ENCODE assay signal across 12 cellular contexts in the genomic region with DNA sequence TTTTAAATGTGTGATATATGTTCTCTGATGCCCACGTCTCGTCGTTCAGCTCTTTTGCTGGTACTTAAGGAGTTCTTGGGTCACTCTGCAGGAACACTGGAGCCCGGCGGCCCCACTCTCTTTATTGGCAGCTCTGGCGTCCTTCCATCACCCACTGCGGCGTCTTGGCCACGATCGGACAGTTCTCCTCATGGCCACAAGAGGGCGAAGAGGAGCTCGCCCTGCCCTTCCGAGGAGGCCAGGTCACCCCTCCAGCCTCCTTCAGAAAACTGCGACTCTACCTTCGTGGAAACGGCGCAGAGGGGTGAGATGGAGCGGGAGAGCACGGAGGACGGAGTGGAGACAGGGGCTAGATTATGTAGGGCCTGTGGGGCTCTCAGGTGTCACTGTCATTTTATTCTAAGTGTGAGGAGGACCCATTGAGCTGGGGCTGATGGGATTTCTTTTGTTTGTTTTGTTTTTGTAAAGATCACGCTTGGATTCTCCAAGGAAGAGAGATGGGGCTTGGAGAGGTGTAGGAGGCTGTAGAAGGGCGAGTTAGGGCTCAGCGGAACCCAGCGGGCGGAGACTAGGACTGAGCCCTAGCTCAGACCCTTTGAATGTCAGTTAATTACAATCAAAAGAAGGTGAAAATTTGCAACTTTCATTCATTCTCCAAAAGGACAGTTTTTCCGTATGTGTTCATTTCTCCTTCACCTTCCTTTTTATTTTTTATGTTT. TPM values are rescaled to one million over a fixed set of nuclear protein-coding genes. Genes with fewer than 3 reads are reported as not detected.
DNase-seq lines count a peak whose midpoint lies in the region; ATAC-seq and TF ChIP-seq lines count a peak whose summit lies in the region.
"Had no signal": no experiment of that assay in that cellular context is flagged by ENCODE, and none has a peak within 500 bp of the region (broad histone marks: within the 10 kb centered on the region; RNA-seq: fewer than 3 reads in every experiment).

No MANE protein-coding gene starts in this region.

- no peaks in the 10 kb centered on the region for H3K79me2 ChIP-seq in Loucy (ENCODE audit: insufficient read depth, low read length)

- no peaks in the 10 kb centered on the region for H3F3A ChIP-seq in Loucy (ENCODE audit: low read depth)

- H3K27ac Mint-ChIP-seq in activated CD4-positive, alpha-beta T cell treated with anti-CD3 and anti-CD28 coated beads, Interleukin-2, amount 10 ng/mL, durations not matched to agents 7 days and 5 days: no peak overlapping the region
- H3K27ac Mint-ChIP-seq in endodermal cell: no peak overlapping the region
- H3K27ac Mint-ChIP-seq: dendritic cell treated with granulocyte-macrophage colony-stimulating factor and Interleukin-4, amounts not matched to agents 40 ng/mL and 50 ng/mL, for 4 days; T-helper 2 cell treated with Interferon-gamma antibody and Interleukin-4, amounts not matched to agents 5 μg/mL and 100 μg/mL, for 36 hours had no signal

- H3K4me3 Mint-ChIP-seq in activated CD4-positive, alpha-beta T cell treated with anti-CD3 and anti-CD28 coated beads, Interleukin-2, amount 10 ng/mL, durations not matched to agents 7 days and 5 days: no peak overlapping the region
- H3K4me3 Mint-ChIP-seq in endodermal cell: peak overlapping the region; percentile 43
- H3K4me3 Mint-ChIP-seq: dendritic cell treated with granulocyte-macrophage colony-stimulating factor and Interleukin-4, amounts not matched to agents 40 ng/mL and 50 ng/mL, for 4 days; T-helper 2 cell treated with Interferon-gamma antibody and Interleukin-4, amounts not matched to agents 5 μg/mL and 100 μg/mL, for 36 hours had no signal

- no peak overlapping the region for H2AFZ ChIP-seq in Loucy (ENCODE audit: low read length)

- no peaks in the 10 kb centered on the region for H3K4me1 Mint-ChIP-seq in activated CD4-positive, alpha-beta T cell treated with anti-CD3 and anti-CD28 coated beads, Interleukin-2, amount 10 ng/mL, durations not matched to agents 7 days and 5 days
- H3K4me1 Mint-ChIP-seq in endodermal cell: peaks cover 4% of the 10 kb centered on the region

- ATAC-seq in HG03460 (IDR thresholded peaks at IDR 0.05; ENCODE audit: unreplicated experiment) (no peak), HG03139 (IDR thresholded peaks at IDR 0.05; ENCODE audit: unreplicated experiment) (no peak)

- H3K36me3 ChIP-seq in Loucy (ENCODE audit: insufficient read depth, low read length) (no peaks in the 10 kb centered on the region), endodermal cell (ENCODE audit: control insufficient read depth, insufficient read depth, low read length) (no peaks in the 10 kb centered on the region)
- H3K36me3 ChIP-seq: ovary, thoracic aorta had no signal

- H3K9me3 Mint-ChIP-seq in activated CD4-positive, alpha-beta T cell treated with anti-CD3 and anti-CD28 coated beads, Interleukin-2, amount 10 ng/mL, durations not matched to agents 7 days and 5 days: peaks cover 16% of the 10 kb centered on the region
- H3K9me3 Mint-ChIP-seq in endodermal cell: peaks cover 35% of the 10 kb centered on the region

- H3K9ac ChIP-seq in Loucy (ENCODE audit: low read depth, low read length, poor library complexity, severe bottlenecking) (no peak overlapping the region), endodermal cell (ENCODE audit: extremely low read depth, low read length, poor library complexity, severe bottlenecking) (no peak overlapping the region)

- H3K4me1 ChIP-seq in Loucy (ENCODE audit: insufficient read depth, low read length, poor library complexity, severe bottlenecking) (no peaks in the 10 kb centered on the region), endodermal cell (ENCODE audit: control insufficient read depth, insufficient read depth, low read length) (no peaks in the 10 kb centered on the region)

- no peaks in the 10 kb centered on the region for H3K36me3 Mint-ChIP-seq in activated CD4-positive, alpha-beta T cell treated with anti-CD3 and anti-CD28 coated beads, Interleukin-2, amount 10 ng/mL, durations not matched to agents 7 days and 5 days (ENCODE audit: low read depth)
- H3K36me3 Mint-ChIP-seq in endodermal cell (ENCODE audit: low read depth): peaks cover 3% of the 10 kb centered on the region

- 0 out of 2 replicates have a peak, but pooled peaks cover 5% of the 10 kb centered on the region for H3K9me3 ChIP-seq in Loucy (ENCODE audit: insufficient read depth, low read depth, low read length)
- peaks cover 23% of the 10 kb centered on the region for H3K9me3 ChIP-seq in endodermal cell (ENCODE audit: control insufficient read depth, low read length)
- H3K9me3 ChIP-seq: ovary, thoracic aorta had no signal

- H3K27me3 ChIP-seq in Loucy (ENCODE audit: insufficient read depth, low read length, poor library complexity, severe bottlenecking) (no peaks in the 10 kb centered on the region), endodermal cell (ENCODE audit: control insufficient read depth, insufficient read depth, low read length, poor library complexity, severe bottlenecking) (no peaks in the 10 kb centered on the region)
- H3K27me3 ChIP-seq: ovary had no signal

- no peak overlapping the region for H3K4me3 ChIP-seq in Loucy (ENCODE audit: low read length, poor library complexity, severe bottlenecking)
- no peak overlapping the region for H3K4me3 ChIP-seq in endodermal cell (ENCODE audit: low read length)
- H3K4me3 ChIP-seq: ovary, thoracic aorta had no signal

- no peak overlapping the region for H3K4me2 ChIP-seq in Loucy (ENCODE audit: low read depth, low read length, poor library complexity, severe bottlenecking)

- DNase-seq in activated CD4-positive, alpha-beta T cell treated with anti-CD3 and anti-CD28 coated beads, Interleukin-2, amount 50 U/mL, for 48 hours: peak; percentile 6 to 18
- no peak for DNase-seq in activated CD4-positive, alpha-beta T cell treated with anti-CD3 and anti-CD28 coated beads, Interleukin-2, amount 10 ng/mL, durations not matched to agents 7 days and 5 days
- DNase-seq in endodermal cell (peak; percentile 91), middle frontal gyrus (ENCODE audit: extremely low spot score, low spot score) (no peak)
- DNase-seq in stimulated activated CD8-positive, alpha-beta memory T cell treated with anti-CD3 and anti-CD28 coated beads, Interleukin-4, amount 100 ng/mL, for 48 hours: peak; percentile 39
- DNase-seq: ovary had no signal

- H3K27me3 Mint-ChIP-seq in activated CD4-positive, alpha-beta T cell treated with anti-CD3 and anti-CD28 coated beads, Interleukin-2, amount 10 ng/mL, durations not matched to agents 7 days and 5 days: no peaks in the 10 kb centered on the region
- peaks cover 3% of the 10 kb centered on the region for H3K27me3 Mint-ChIP-seq in endodermal cell (ENCODE audit: insufficient read depth)

- WGBS in endodermal cell (ENCODE audit: insufficient coverage in 1 of 2, insufficient read length in 1 of 2), 2 experiments: 49 to 51% methylated on average over 12 to 26 of the region's 26 CpGs

- peak; percentile 68 for TF ChIP-seq CTCF in Loucy (conservative IDR thresholded peaks at IDR 0.05; ENCODE audit: low read length)
- peak; percentile 85 for TF ChIP-seq CTCF in endodermal cell (conservative IDR thresholded peaks at IDR 0.05)

- CTCF ChIA-PET in activated CD4-positive, alpha-beta T cell treated with anti-CD3 and anti-CD28 coated beads, Interleukin-2, amount 10 ng/mL, durations not matched to agents 7 days and 5 days (lab: Charles Lee): no interaction called here

- no peaks in the 10 kb centered on the region for H4K20me1 ChIP-seq in Loucy (ENCODE audit: insufficient read depth, low read length, poor library complexity, severe bottlenecking)

- POLR2A ChIA-PET in activated CD4-positive, alpha-beta T cell treated with anti-CD3 and anti-CD28 coated beads, Interleukin-2, amount 10 ng/mL, durations not matched to agents 7 days and 5 days (lab: Charles Lee): no interaction called here

- H3K27ac ChIP-seq in endodermal cell (ENCODE audit: low read depth, low read length): no peak overlapping the region
- H3K27ac ChIP-seq: ovary, thoracic aorta had no signal

- no peaks in the 10 kb centered on the region for H3K9me2 ChIP-seq in Loucy (replicated peaks; ENCODE audit: low read depth, low read length)

RNA-seq across cellular contexts. Expression of gene GABRA5, which starts 28.0 kb away (rescaled TPM):
- not detected for total RNA-seq in activated CD4-positive, alpha-beta T cell treated with anti-CD3 and anti-CD28 coated beads, Interleukin-2, amount 10 ng/mL, durations not matched to agents 7 days and 5 days
- 1 to 10 TPM; 3.8 to 4.4 TPM for total RNA-seq in endodermal cell
- polyA plus RNA-seq in endodermal cell (2013, experiment 1 of 2): 2.8 TPM
- 2.9 TPM for polyA plus RNA-seq in endodermal cell (2013, experiment 2 of 2)
- total RNA-seq: thoracic aorta had no signal
- polyA plus RNA-seq: ovary had no signal

Comparison
In these comparisons a context has a peak if more than half of its experiments do, and no peak if none do; other contexts are left out.
1. DNase-seq: peak in activated CD4-positive, alpha-beta T cell treated with anti-CD3 and anti-CD28 coated beads, Interleukin-2, amount 50 U/mL, for 48 hours (2 of 2), endodermal cell (single experiment) and stimulated activated CD8-positive, alpha-beta memory T cell treated with anti-CD3 and anti-CD28 coated beads, Interleukin-4, amount 100 ng/mL, for 48 hours (single experiment); none in activated CD4-positive, alpha-beta T cell treated with anti-CD3 and anti-CD28 coated beads, Interleukin-2, amount 10 ng/mL, durations not matched to agents 7 days and 5 days (single experiment) and middle frontal gyrus (single experiment).
2. RNA of gene GABRA5, which starts 28.0 kb away (total RNA-seq): 3.8 to 4.4 TPM in endodermal cell; not detected in activated CD4-positive, alpha-beta T cell treated with anti-CD3 and anti-CD28 coated beads, Interleukin-2, amount 10 ng/mL, durations not matched to agents 7 days and 5 days; every median in the first group is over 4 times any median in the second.